ENCODE assay signal across 8 cellular contexts in the genomic region with DNA sequence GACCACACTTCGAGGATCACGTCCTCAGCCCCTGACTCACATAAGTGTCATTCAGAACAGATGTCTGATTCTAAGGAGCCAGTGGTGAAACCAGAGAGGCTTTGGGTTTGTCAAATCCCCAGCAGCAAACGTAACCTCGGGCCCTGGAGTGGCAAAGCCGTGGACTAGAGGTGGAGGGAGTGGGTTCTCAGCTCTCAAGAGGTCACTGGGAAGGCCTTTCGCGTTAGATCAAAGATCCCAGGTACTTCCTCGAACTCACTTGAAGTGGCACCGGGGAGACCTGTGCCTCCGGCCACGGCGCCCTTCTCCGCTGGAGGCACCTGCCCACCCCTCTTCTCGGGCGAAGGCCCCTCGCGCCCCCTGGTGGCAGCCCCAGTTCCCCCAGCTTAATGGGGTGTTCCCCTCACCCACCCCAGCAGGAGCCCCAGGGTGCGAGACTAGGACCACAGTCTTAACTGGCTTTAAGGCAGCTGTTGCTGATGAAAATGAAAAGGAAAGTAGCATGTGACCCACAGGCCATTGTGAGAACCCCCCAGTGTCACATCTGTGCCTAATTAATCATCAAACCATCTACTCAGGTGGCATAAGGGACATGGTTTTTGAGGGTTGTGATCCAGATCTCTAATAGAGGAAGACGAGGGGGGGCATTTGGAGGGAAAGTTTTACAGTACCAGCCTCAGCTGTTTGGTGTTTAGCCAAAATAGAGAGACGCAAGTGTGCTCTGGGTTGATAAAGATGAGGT. TPM values are rescaled to one million over a fixed set of nuclear protein-coding genes. Genes with fewer than 3 reads are reported as not detected.
A peak's percentile ranks its signal among the peaks of the same experiment; 100 is the strongest.
DNase-seq lines count a peak whose midpoint lies in the region; ATAC-seq and TF ChIP-seq lines count a peak whose summit lies in the region.

No MANE protein-coding gene starts in this region.

- H3K9me3 ChIP-seq in BE2C (no peaks in the 10 kb centered on the region), OCI-LY1 (ENCODE audit: low read length) (no peaks in the 10 kb centered on the region), fibroblast of lung (ENCODE audit: control insufficient read depth, insufficient read depth, low read depth, low read length) (no peaks in the 10 kb centered on the region)

- H3K27me3 ChIP-seq in BE2C (peaks cover 13% of the 10 kb centered on the region), OCI-LY1 (ENCODE audit: insufficient read depth, low read length) (no peaks in the 10 kb centered on the region), fibroblast of lung (ENCODE audit: control insufficient read depth, insufficient read depth, low read length) (peaks cover 7% of the 10 kb centered on the region)

- H3K9me2 ChIP-seq in OCI-LY1 (ENCODE audit: low read depth, low read length), result no peaks in the 10 kb centered on the region

- no peaks in the 10 kb centered on the region for H3K9me3 Mint-ChIP-seq in natural killer cell treated with Interleukin-12 subunit alpha and Interleukin-12 subunit beta and Interleukin-15 and Interleukin-18, amount 100 ng/mL, for 72 hours
- no peaks in the 10 kb centered on the region for H3K9me3 Mint-ChIP-seq in stimulated activated naive CD8-positive, alpha-beta T cell treated with anti-CD3 and anti-CD28 coated beads, Interleukin-15, Interleukin-2, amounts not matched to agents 100 ng/mL and 50 ng/mL, for 24 hours

- H3K27ac ChIP-seq in OCI-LY1 (ENCODE audit: low read depth, low read length, poor library complexity, severe bottlenecking) (peak overlapping the region; percentile 78), fibroblast of lung (ENCODE audit: insufficient read depth, low read length) (no peak overlapping the region)

- H3F3A ChIP-seq in OCI-LY1 (ENCODE audit: insufficient read depth, low read length), result no peaks in the 10 kb centered on the region

- H3K4me2 ChIP-seq in OCI-LY1 (ENCODE audit: low read length), result peak overlapping the region; percentile 91
- H3K4me2 ChIP-seq in fibroblast of lung (ENCODE audit: extremely low read depth, insufficient read depth, low read length), result peak overlapping the region; percentile 64

- H3K4me1 ChIP-seq in BE2C, result no peaks in the 10 kb centered on the region
- peaks cover 30% of the 10 kb centered on the region for H3K4me1 ChIP-seq in OCI-LY1 (ENCODE audit: insufficient read depth, low read length, severe bottlenecking)
- H3K4me1 ChIP-seq in fibroblast of lung (ENCODE audit: control insufficient read depth, extremely low read depth, insufficient read depth, low read length), result peaks cover 4% of the 10 kb centered on the region

- peak; percentile 91 for DNase-seq in BE2C
- peak; percentile 83 for DNase-seq in activated T-cell treated with anti-CD3 and anti-CD28 coated beads, Interleukin-2, amount 50 U/mL, for 1 hour
- peak; percentile 46 to 63 for DNase-seq in fibroblast of lung (ENCODE audit: low read depth in 2 of 2)
- DNase-seq in natural killer cell treated with Interleukin-12 subunit alpha and Interleukin-12 subunit beta and Interleukin-15 and Interleukin-18, amount 100 ng/mL, for 72 hours (ENCODE audit: low spot score), result peak; percentile 75

- peak overlapping the region; percentile 78 for H3K9ac ChIP-seq in OCI-LY1 (ENCODE audit: low read length)
- H3K9ac ChIP-seq in fibroblast of lung (ENCODE audit: insufficient read depth, low read length), result no peak overlapping the region

- H4K20me1 ChIP-seq in OCI-LY1 (ENCODE audit: insufficient read depth, low read length) (no peaks in the 10 kb centered on the region), fibroblast of lung (ENCODE audit: control insufficient read depth, extremely low read depth, insufficient read depth, low read length) (no peaks in the 10 kb centered on the region)

- TF ChIP-seq CTCF in BE2C (IDR thresholded peaks at IDR 0.05; ENCODE audit: low read depth, low read length) (peak; percentile 86), OCI-LY1 (IDR thresholded peaks at IDR 0.05; ENCODE audit: low read length) (peak; percentile 95), fibroblast of lung (conservative IDR thresholded peaks at IDR 0.05 in 1 of 2, IDR thresholded peaks at IDR 0.05 in 1 of 2; ENCODE audit: low read depth in 1 of 2, low read length in 2 of 2) (peak; percentile 82 to 90)

- H2AFZ ChIP-seq in OCI-LY1 (ENCODE audit: low read length) (no peak overlapping the region), fibroblast of lung (ENCODE audit: low read length) (peak overlapping the region; percentile 3)

- peaks cover 29 to 32% of the 10 kb centered on the region in 2 donors for H3K27me3 Mint-ChIP-seq in natural killer cell treated with Interleukin-12 subunit alpha and Interleukin-12 subunit beta and Interleukin-15 and Interleukin-18, amount 100 ng/mL, for 72 hours
- peaks cover 28% of the 10 kb centered on the region for H3K27me3 Mint-ChIP-seq in stimulated activated naive CD8-positive, alpha-beta T cell treated with anti-CD3 and anti-CD28 coated beads, Interleukin-15, Interleukin-2, amounts not matched to agents 100 ng/mL and 50 ng/mL, for 24 hours

- peak overlapping the region; percentile 58 for H3K4me3 ChIP-seq in BE2C (ENCODE audit: low read depth, low read length)
- H3K4me3 ChIP-seq in OCI-LY1 (ENCODE audit: low read depth, low read length, poor library complexity, severe bottlenecking), result peak overlapping the region; percentile 76
- H3K4me3 ChIP-seq in fibroblast of lung (replicated peaks in 1 of 4; ENCODE audit: control extremely low read depth in 1 of 4, insufficient read depth in 1 of 4, low read depth in 3 of 4, low read length in 4 of 4), result peak overlapping the region; percentile 3 to 58 (median 48)

- H3K27ac Mint-ChIP-seq in natural killer cell treated with Interleukin-12 subunit alpha and Interleukin-12 subunit beta and Interleukin-15 and Interleukin-18, amount 100 ng/mL, for 72 hours, result no peak overlapping the region
- peak overlapping the region; percentile 77 for H3K27ac Mint-ChIP-seq in stimulated activated naive CD8-positive, alpha-beta T cell treated with anti-CD3 and anti-CD28 coated beads, Interleukin-15, Interleukin-2, amounts not matched to agents 100 ng/mL and 50 ng/mL, for 24 hours

- H3K4me3 Mint-ChIP-seq in natural killer cell treated with Interleukin-12 subunit alpha and Interleukin-12 subunit beta and Interleukin-15 and Interleukin-18, amount 100 ng/mL, for 72 hours, result peak overlapping the region; percentile 73
- H3K4me3 Mint-ChIP-seq in stimulated activated naive CD8-positive, alpha-beta T cell treated with anti-CD3 and anti-CD28 coated beads, Interleukin-15, Interleukin-2, amounts not matched to agents 100 ng/mL and 50 ng/mL, for 24 hours, result peak overlapping the region; percentile 81

- H3K79me2 ChIP-seq in OCI-LY1 (ENCODE audit: insufficient read depth, low read length), result peaks cover 35% of the 10 kb centered on the region
- no peaks in the 10 kb centered on the region for H3K79me2 ChIP-seq in fibroblast of lung (ENCODE audit: control insufficient read depth, insufficient read depth, low read length)

- H3K36me3 ChIP-seq in BE2C, result no peaks in the 10 kb centered on the region
- H3K36me3 ChIP-seq in OCI-LY1 (ENCODE audit: insufficient read depth, low read length), result no peaks in the 10 kb centered on the region
- no peaks in the 10 kb centered on the region for H3K36me3 ChIP-seq in fibroblast of lung (ENCODE audit: control insufficient read depth, insufficient read depth, low read length)

- no peaks in the 10 kb centered on the region for H3K36me3 Mint-ChIP-seq in natural killer cell treated with Interleukin-12 subunit alpha and Interleukin-12 subunit beta and Interleukin-15 and Interleukin-18, amount 100 ng/mL, for 72 hours
- H3K36me3 Mint-ChIP-seq in stimulated activated naive CD8-positive, alpha-beta T cell treated with anti-CD3 and anti-CD28 coated beads, Interleukin-15, Interleukin-2, amounts not matched to agents 100 ng/mL and 50 ng/mL, for 24 hours (ENCODE audit: low read depth), result no peaks in the 10 kb centered on the region

- H3K4me1 Mint-ChIP-seq in natural killer cell treated with Interleukin-12 subunit alpha and Interleukin-12 subunit beta and Interleukin-15 and Interleukin-18, amount 100 ng/mL, for 72 hours (ENCODE audit: low read depth in 2 of 2), result peaks cover 10 to 18% of the 10 kb centered on the region in 2 donors
- H3K4me1 Mint-ChIP-seq in stimulated activated naive CD8-positive, alpha-beta T cell treated with anti-CD3 and anti-CD28 coated beads, Interleukin-15, Interleukin-2, amounts not matched to agents 100 ng/mL and 50 ng/mL, for 24 hours (ENCODE audit: low read depth), result peaks cover 63% of the 10 kb centered on the region

- ATAC-seq in GM19043 (IDR thresholded peaks at IDR 0.05; ENCODE audit: low read depth, unreplicated experiment) (peak; percentile 74), HG03378 (IDR thresholded peaks at IDR 0.05; ENCODE audit: unreplicated experiment) (peak; percentile 58)
- peak; percentile 82 to 84 for ATAC-seq in natural killer cell treated with Interleukin-12 subunit alpha and Interleukin-12 subunit beta and Interleukin-15 and Interleukin-18, amount 100 ng/mL, for 72 hours

RNA-seq across cellular contexts. Expression of a gene that starts 0.7 kb away (rescaled TPM):
- 0.49 TPM for polyA plus RNA-seq in BE2C (2012; ENCODE audit: insufficient read depth, insufficient read length, low read depth)
- total RNA-seq in fibroblast of lung, result 0.26 and 0.66 TPM in 2 replicates
- polyA plus RNA-seq in fibroblast of lung, result 0.02 and 0.15 TPM in 2 replicates
- polyA plus RNA-seq in fibroblast of lung (2012), result 0.09 TPM in 1 of 2 replicates, not detected in the other
- 0.59 TPM in 1 of 2 replicates, not detected in the other for polyA minus RNA-seq in fibroblast of lung (ENCODE audit: low replicate concordance)
- under 1 TPM in 1 of 2 donors, not detected in 1; 0.64 TPM for total RNA-seq in natural killer cell treated with Interleukin-12 subunit alpha and Interleukin-12 subunit beta and Interleukin-15 and Interleukin-18, amount 100 ng/mL, for 72 hours
